Comparison of ENCODE assay signal across 1 cellular context in genomic region chr11:108886608-108887007, GRCh38.
TF ChIP-seq lines count a peak whose summit lies in the region.

No MANE protein-coding gene starts in this region.

TF ChIP-seq in HEK293, 187 proteins besides CTCF, POLR2A, EP300 and RAD21 (continued from another document and continues in another):
- TF ChIP-seq, protein P1, sequence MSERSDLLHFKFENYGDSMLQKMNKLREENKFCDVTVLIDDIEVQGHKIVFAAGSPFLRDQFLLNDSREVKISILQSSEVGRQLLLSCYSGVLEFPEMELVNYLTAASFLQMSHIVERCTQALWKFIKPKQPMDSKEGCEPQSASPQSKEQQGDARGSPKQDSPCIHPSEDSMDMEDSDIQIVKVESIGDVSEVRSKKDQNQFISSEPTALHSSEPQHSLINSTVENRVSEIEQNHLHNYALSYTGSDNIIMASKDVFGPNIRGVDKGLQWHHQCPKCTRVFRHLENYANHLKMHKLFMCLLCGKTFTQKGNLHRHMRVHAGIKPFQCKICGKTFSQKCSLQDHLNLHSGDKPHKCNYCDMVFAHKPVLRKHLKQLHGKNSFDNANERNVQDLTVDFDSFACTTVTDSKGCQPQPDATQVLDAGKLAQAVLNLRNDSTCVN (tag by site-specific recombination; optimal IDR thresholded peaks at IDR 0.05), result no peak
- no peak for TF ChIP-seq ZBTB11 (tag by site-specific recombination; conservative IDR thresholded peaks at IDR 0.05; ENCODE audit: low read depth)
- TF ChIP-seq ZNF792 (tag by site-specific recombination; IDR thresholded peaks at IDR 0.05), result no peak
- TF ChIP-seq BCL11B (tag by site-specific recombination; IDR thresholded peaks at IDR 0.05; ENCODE audit: low read depth), result no peak
- TF ChIP-seq ZFP3 (tag by site-specific recombination; IDR thresholded peaks at IDR 0.05; ENCODE audit: low read depth), result no peak
- 0 out of 2 replicates have a peak, but pooled peaks have one; percentile 17 for TF ChIP-seq ZNF335 (tag by site-specific recombination; conservative IDR thresholded peaks at IDR 0.05)
- no peak for TF ChIP-seq ZNF660 (tag by site-specific recombination; IDR thresholded peaks at IDR 0.05)
- no peak for TF ChIP-seq ZNF600 (tag by site-specific recombination; IDR thresholded peaks at IDR 0.05)
- 0 out of 2 replicates have a peak, but pooled peaks have one; percentile 23 for TF ChIP-seq ZNF843 (tag by site-specific recombination; IDR thresholded peaks at IDR 0.05)
- no peak for TF ChIP-seq ZNF433 (tag by site-specific recombination; IDR thresholded peaks at IDR 0.05; ENCODE audit: low read depth)
- no peak for TF ChIP-seq WT1 (tag by site-specific recombination; IDR thresholded peaks at IDR 0.05)
- no peak for TF ChIP-seq HOXD13 (CRISPR knock-in tag; IDR thresholded peaks at IDR 0.05; ENCODE audit: borderline replicate concordance)
- TF ChIP-seq ZNF48 (tag by site-specific recombination; IDR thresholded peaks at IDR 0.05), result no peak
- no peak for TF ChIP-seq ZNF626 (tag by site-specific recombination; IDR thresholded peaks at IDR 0.05)
- TF ChIP-seq, protein P2, sequence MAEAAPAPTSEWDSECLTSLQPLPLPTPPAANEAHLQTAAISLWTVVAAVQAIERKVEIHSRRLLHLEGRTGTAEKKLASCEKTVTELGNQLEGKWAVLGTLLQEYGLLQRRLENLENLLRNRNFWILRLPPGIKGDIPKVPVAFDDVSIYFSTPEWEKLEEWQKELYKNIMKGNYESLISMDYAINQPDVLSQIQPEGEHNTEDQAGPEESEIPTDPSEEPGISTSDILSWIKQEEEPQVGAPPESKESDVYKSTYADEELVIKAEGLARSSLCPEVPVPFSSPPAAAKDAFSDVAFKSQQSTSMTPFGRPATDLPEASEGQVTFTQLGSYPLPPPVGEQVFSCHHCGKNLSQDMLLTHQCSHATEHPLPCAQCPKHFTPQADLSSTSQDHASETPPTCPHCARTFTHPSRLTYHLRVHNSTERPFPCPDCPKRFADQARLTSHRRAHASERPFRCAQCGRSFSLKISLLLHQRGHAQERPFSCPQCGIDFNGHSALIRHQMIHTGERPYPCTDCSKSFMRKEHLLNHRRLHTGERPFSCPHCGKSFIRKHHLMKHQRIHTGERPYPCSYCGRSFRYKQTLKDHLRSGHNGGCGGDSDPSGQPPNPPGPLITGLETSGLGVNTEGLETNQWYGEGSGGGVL (tag by site-specific recombination; IDR thresholded peaks at IDR 0.05), result no peak
- TF ChIP-seq ZSCAN18 (tag by site-specific recombination; IDR thresholded peaks at IDR 0.05), result no peak
- TF ChIP-seq ZNF19 (tag by site-specific recombination; IDR thresholded peaks at IDR 0.05; ENCODE audit: low read depth), result no peak
- no peak for TF ChIP-seq TCF7L2 (IDR thresholded peaks at IDR 0.05; ENCODE audit: borderline replicate concordance, low read depth, low read length)
- no peak for TF ChIP-seq BCL11A (tag by site-specific recombination; IDR thresholded peaks at IDR 0.05; ENCODE audit: low read depth)
- no peak for TF ChIP-seq ZNF701 (tag by site-specific recombination; IDR thresholded peaks at IDR 0.05)
- no peak for TF ChIP-seq SETDB1 (IDR thresholded peaks at IDR 0.05; ENCODE audit: insufficient read length, low read length)
- TF ChIP-seq ZNF114 (tag by site-specific recombination; IDR thresholded peaks at IDR 0.05), result no peak
- TF ChIP-seq ZNF10 (tag by site-specific recombination; IDR thresholded peaks at IDR 0.05), result peak; percentile 58; the same call in 1 of the 2 replicates
- no peak for TF ChIP-seq ZNF311 (tag by site-specific recombination; IDR thresholded peaks at IDR 0.05; ENCODE audit: borderline replicate concordance)
- no peak for TF ChIP-seq ZNF214 (tag by site-specific recombination; IDR thresholded peaks at IDR 0.05; ENCODE audit: borderline replicate concordance)
- no peak for TF ChIP-seq ZNF354C (tag by site-specific recombination; IDR thresholded peaks at IDR 0.05; ENCODE audit: borderline replicate concordance, low read depth)
- TF ChIP-seq ZNF157 (tag by site-specific recombination; IDR thresholded peaks at IDR 0.05), result no peak
- TF ChIP-seq ZNF692 (tag by site-specific recombination; IDR thresholded peaks at IDR 0.05), result no peak
- TF ChIP-seq, protein P3, sequence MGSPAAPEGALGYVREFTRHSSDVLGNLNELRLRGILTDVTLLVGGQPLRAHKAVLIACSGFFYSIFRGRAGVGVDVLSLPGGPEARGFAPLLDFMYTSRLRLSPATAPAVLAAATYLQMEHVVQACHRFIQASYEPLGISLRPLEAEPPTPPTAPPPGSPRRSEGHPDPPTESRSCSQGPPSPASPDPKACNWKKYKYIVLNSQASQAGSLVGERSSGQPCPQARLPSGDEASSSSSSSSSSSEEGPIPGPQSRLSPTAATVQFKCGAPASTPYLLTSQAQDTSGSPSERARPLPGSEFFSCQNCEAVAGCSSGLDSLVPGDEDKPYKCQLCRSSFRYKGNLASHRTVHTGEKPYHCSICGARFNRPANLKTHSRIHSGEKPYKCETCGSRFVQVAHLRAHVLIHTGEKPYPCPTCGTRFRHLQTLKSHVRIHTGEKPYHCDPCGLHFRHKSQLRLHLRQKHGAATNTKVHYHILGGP (tag by site-specific recombination; IDR thresholded peaks at IDR 0.05), result no peak
- TF ChIP-seq ZNF558 (tag by site-specific recombination; IDR thresholded peaks at IDR 0.05), result no peak
- TF ChIP-seq PBX3 (CRISPR knock-in tag; IDR thresholded peaks at IDR 0.05), result no peak
- TF ChIP-seq ZBTB48 (tag by site-specific recombination; IDR thresholded peaks at IDR 0.05), result no peak
- TF ChIP-seq, protein P4, sequence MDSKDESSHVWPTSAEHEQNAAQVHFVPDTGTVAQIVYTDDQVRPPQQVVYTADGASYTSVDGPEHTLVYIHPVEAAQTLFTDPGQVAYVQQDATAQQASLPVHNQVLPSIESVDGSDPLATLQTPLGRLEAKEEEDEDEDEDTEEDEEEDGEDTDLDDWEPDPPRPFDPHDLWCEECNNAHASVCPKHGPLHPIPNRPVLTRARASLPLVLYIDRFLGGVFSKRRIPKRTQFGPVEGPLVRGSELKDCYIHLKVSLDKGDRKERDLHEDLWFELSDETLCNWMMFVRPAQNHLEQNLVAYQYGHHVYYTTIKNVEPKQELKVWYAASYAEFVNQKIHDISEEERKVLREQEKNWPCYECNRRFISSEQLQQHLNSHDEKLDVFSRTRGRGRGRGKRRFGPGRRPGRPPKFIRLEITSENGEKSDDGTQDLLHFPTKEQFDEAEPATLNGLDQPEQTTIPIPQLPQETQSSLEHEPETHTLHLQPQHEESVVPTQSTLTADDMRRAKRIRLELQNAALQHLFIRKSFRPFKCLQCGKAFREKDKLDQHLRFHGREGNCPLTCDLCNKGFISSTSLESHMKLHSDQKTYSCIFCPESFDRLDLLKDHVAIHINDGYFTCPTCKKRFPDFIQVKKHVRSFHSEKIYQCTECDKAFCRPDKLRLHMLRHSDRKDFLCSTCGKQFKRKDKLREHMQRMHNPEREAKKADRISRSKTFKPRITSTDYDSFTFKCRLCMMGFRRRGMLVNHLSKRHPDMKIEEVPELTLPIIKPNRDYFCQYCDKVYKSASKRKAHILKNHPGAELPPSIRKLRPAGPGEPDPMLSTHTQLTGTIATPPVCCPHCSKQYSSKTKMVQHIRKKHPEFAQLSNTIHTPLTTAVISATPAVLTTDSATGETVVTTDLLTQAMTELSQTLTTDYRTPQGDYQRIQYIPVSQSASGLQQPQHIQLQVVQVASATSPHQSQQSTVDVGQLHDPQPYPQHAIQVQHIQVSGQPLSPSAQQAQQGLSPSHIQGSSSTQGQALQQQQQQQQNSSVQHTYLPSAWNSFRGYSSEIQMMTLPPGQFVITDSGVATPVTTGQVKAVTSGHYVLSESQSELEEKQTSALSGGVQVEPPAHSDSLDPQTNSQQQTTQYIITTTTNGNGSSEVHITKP (tag by site-specific recombination; IDR thresholded peaks at IDR 0.05), result no peak
- TF ChIP-seq PRDM2 (tag by site-specific recombination; IDR thresholded peaks at IDR 0.05; ENCODE audit: borderline replicate concordance), result no peak
- TF ChIP-seq ZNF266 (tag by site-specific recombination; IDR thresholded peaks at IDR 0.05; ENCODE audit: low read depth), result no peak
- TF ChIP-seq ZFP37 (tag by site-specific recombination; IDR thresholded peaks at IDR 0.05), result no peak
